ENCODE assay signal across 1 cellular context in the genomic region with DNA sequence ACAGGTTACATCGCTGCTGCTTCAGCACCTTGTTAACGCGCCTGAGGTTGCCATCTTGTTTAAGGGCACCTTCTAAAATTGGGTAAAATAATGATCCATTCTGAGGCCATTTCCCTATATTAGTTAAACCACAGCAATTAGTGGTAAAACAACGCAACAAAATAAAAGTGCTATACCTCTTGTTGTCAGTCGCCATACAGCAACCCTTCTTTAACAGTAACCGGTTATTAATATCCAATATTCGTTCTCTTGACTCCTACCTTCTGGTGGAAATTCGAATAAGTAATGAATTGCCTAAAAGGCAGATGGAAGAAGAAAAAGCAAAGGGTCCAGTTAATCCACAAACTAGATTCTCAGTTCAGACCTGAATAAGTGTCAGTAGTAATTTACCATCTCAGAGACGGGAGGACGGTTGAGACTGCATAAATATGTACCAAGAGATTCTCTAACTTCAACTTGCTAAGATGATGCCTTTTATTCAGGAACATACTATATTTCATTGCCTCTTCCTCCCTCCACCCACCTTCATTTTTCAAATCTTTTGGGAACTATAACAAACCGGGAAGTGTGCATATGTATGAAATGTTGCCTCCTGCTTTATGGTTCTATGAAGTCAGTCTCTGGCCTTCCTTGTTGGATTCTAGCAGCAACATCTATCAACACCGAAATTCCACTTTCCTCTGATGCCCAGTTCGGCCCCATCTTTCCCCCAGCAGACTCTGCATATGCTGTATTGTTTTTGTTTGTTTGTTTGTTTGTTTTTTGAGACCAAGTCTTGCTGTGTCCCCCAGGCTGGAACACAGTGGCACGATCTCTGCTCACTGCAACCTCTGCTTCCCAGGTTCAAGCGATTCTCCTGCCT.
TF ChIP-seq lines count a peak whose summit lies in the region.

No MANE protein-coding gene starts in this region.

TF ChIP-seq in HepG2, 621 proteins besides CTCF, POLR2A, EP300 and RAD21 (continues in another document):
- TF ChIP-seq, protein P1, sequence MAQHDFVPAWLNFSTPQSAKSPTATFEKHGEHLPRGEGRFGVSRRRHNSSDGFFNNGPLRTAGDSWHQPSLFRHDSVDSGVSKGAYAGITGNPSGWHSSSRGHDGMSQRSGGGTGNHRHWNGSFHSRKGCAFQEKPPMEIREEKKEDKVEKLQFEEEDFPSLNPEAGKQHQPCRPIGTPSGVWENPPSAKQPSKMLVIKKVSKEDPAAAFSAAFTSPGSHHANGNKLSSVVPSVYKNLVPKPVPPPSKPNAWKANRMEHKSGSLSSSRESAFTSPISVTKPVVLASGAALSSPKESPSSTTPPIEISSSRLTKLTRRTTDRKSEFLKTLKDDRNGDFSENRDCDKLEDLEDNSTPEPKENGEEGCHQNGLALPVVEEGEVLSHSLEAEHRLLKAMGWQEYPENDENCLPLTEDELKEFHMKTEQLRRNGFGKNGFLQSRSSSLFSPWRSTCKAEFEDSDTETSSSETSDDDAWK (CRISPR knock-in tag; IDR thresholded peaks at IDR 0.05): no peak
- 0 out of 2 replicates have a peak, but pooled peaks have one; percentile 11 for TF ChIP-seq TFDP1 (CRISPR knock-in tag; IDR thresholded peaks at IDR 0.05; ENCODE audit: borderline replicate concordance)
- no peak for TF ChIP-seq ZNF432 (CRISPR knock-in tag; IDR thresholded peaks at IDR 0.05; ENCODE audit: borderline replicate concordance)
- TF ChIP-seq ZNF256 (CRISPR knock-in tag; conservative IDR thresholded peaks at IDR 0.05): no peak
- peak; percentile 62; the same call in 1 of the 2 replicates for TF ChIP-seq ZNF33B (CRISPR knock-in tag; IDR thresholded peaks at IDR 0.05)
- TF ChIP-seq NFKBIZ (CRISPR knock-in tag; IDR thresholded peaks at IDR 0.05): no peak; the same call in 1 of the 2 replicates
- TF ChIP-seq TIGD3 (CRISPR knock-in tag; IDR thresholded peaks at IDR 0.05; ENCODE audit: borderline replicate concordance): no peak
- TF ChIP-seq KAT8 (CRISPR knock-in tag; IDR thresholded peaks at IDR 0.05): peak; percentile 13; the same call in 1 of the 2 replicates
- no peak; the same call in 1 of the 2 replicates for TF ChIP-seq CBFB (CRISPR knock-in tag; IDR thresholded peaks at IDR 0.05)
- no peak for TF ChIP-seq ZNF761 (CRISPR knock-in tag; conservative IDR thresholded peaks at IDR 0.05)
- no peak for TF ChIP-seq NR3C1 (CRISPR knock-in tag; IDR thresholded peaks at IDR 0.05)
- TF ChIP-seq NFATC3 (CRISPR knock-in tag; IDR thresholded peaks at IDR 0.05): 0 out of 2 replicates have a peak, but pooled peaks have one; percentile 84
- TF ChIP-seq, protein P2, sequence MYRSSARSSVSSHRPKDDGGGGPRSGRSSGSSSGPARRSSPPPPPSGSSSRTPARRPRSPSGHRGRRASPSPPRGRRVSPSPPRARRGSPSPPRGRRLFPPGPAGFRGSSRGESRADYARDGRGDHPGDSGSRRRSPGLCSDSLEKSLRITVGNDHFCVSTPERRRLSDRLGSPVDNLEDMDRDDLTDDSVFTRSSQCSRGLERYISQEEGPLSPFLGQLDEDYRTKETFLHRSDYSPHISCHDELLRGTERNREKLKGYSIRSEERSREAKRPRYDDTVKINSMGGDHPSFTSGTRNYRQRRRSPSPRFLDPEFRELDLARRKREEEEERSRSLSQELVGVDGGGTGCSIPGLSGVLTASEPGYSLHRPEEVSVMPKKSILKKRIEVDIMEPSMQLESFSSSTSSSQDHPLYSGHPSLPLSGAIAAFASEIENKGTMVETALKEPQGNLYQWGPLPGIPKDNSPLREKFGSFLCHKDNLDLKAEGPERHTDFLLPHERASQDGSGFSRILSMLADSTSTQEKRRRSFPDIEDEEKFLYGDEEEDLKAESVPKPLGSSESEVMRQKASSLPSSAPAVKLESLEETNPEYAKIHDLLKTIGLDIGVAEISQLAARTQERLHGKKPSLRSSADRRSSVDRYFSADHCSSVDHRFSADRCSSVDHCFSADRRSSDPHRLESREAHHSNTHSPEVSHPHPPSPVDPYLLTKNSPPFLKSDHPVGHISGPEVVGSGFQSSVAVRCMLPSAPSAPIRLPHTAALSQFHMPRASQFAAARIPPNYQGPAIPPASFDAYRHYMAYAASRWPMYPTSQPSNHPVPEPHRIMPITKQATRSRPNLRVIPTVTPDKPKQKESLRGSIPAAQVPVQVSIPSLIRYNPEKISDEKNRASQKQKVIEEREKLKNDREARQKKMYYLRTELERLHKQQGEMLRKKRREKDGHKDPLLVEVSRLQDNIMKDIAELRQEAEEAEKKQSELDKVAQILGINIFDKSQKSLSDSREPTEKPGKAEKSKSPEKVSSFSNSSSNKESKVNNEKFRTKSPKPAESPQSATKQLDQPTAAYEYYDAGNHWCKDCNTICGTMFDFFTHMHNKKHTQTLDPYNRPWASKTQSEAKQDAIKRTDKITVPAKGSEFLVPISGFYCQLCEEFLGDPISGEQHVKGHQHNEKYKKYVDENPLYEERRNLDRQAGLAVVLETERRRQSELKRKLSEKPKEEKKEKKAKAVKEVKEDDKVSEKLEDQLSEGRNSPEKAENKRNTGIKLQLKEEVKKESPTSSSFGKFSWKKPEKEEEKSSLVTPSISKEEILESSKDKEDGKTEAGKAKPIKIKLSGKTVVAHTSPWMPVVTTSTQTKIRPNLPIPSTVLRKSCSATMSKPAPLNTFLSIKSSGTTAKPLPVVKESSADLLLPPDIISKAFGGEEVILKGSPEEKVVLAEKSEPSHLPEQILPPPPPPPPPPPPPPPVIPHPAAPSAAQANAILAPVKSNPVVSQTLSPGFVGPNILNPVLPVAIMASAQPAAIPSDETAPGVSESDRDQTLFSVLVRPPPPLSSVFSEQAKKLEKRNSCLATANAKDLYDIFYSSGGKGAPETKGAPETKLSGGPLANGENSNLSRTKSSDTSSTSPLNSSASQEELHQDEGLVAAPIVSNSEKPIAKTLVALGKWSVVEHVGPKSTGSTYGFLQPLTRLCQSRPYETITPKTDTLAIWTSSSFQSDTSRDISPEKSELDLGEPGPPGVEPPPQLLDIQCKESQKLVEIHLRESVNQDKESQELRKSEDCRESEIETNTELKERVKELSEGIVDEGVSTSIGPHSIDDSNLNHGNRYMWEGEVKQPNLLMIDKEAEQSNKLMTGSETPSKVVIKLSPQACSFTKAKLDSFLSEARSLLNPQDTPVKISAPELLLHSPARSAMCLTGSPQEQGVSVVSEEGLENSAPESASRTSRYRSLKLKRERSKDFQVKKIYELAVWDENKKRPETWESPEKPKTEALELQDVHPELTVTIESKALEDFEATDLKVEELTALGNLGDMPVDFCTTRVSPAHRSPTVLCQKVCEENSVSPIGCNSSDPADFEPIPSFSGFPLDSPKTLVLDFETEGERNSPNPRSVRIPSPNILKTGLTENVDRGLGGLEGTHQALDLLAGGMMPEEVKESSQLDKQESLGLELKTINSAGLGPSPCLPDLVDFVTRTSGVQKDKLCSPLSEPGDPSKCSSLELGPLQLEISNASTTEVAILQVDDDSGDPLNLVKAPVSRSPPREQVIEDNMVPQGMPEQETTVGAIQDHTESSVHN (CRISPR knock-in tag; IDR thresholded peaks at IDR 0.05): no peak
- no peak for TF ChIP-seq CHCHD3 (CRISPR knock-in tag; IDR thresholded peaks at IDR 0.05)
- TF ChIP-seq ZNF550 (CRISPR knock-in tag; IDR thresholded peaks at IDR 0.05; ENCODE audit: borderline replicate concordance): no peak
- TF ChIP-seq ZC3H4 (CRISPR knock-in tag; IDR thresholded peaks at IDR 0.05; ENCODE audit: borderline replicate concordance): no peak; the same call in 1 of the 2 replicates
- TF ChIP-seq MBNL3 (CRISPR knock-in tag; conservative IDR thresholded peaks at IDR 0.05): no peak
- no peak for TF ChIP-seq CHD2 (IDR thresholded peaks at IDR 0.05; ENCODE audit: low read depth, low read length)
- no peak for TF ChIP-seq ZNF850 (CRISPR knock-in tag; conservative IDR thresholded peaks at IDR 0.05)
- TF ChIP-seq SRSF4 (IDR thresholded peaks at IDR 0.05; ENCODE audit: low read depth, low read length, poor library complexity, severe bottlenecking): no peak
- no peak for TF ChIP-seq MAZ (IDR thresholded peaks at IDR 0.05; ENCODE audit: borderline replicate concordance, low read depth, low read length)
- TF ChIP-seq MAZ (CRISPR knock-in tag; IDR thresholded peaks at IDR 0.05; ENCODE audit: low read depth): no peak
- no peak for TF ChIP-seq PLRG1 (conservative IDR thresholded peaks at IDR 0.05)
- TF ChIP-seq ZBTB38 (CRISPR knock-in tag; IDR thresholded peaks at IDR 0.05): no peak
- TF ChIP-seq JUND (CRISPR knock-in tag; IDR thresholded peaks at IDR 0.05): no peak
- TF ChIP-seq ZNF703 (CRISPR knock-in tag; IDR thresholded peaks at IDR 0.05; ENCODE audit: borderline replicate concordance): no peak
- TF ChIP-seq, protein P3, sequence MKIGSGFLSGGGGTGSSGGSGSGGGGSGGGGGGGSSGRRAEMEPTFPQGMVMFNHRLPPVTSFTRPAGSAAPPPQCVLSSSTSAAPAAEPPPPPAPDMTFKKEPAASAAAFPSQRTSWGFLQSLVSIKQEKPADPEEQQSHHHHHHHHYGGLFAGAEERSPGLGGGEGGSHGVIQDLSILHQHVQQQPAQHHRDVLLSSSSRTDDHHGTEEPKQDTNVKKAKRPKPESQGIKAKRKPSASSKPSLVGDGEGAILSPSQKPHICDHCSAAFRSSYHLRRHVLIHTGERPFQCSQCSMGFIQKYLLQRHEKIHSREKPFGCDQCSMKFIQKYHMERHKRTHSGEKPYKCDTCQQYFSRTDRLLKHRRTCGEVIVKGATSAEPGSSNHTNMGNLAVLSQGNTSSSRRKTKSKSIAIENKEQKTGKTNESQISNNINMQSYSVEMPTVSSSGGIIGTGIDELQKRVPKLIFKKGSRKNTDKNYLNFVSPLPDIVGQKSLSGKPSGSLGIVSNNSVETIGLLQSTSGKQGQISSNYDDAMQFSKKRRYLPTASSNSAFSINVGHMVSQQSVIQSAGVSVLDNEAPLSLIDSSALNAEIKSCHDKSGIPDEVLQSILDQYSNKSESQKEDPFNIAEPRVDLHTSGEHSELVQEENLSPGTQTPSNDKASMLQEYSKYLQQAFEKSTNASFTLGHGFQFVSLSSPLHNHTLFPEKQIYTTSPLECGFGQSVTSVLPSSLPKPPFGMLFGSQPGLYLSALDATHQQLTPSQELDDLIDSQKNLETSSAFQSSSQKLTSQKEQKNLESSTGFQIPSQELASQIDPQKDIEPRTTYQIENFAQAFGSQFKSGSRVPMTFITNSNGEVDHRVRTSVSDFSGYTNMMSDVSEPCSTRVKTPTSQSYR (CRISPR knock-in tag; IDR thresholded peaks at IDR 0.05; ENCODE audit: borderline replicate concordance): no peak
- TF ChIP-seq, protein P4, sequence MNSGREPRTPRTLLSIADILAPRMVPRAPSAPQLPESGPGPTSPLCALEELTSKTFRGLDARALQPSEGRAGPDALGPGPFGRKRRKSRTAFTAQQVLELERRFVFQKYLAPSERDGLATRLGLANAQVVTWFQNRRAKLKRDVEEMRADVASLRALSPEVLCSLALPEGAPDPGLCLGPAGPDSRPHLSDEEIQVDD (CRISPR knock-in tag; IDR thresholded peaks at IDR 0.05; ENCODE audit: borderline replicate concordance): no peak
- no peak for TF ChIP-seq ZNF879 (CRISPR knock-in tag; IDR thresholded peaks at IDR 0.05)
- no peak for TF ChIP-seq ZNF441 (CRISPR knock-in tag; IDR thresholded peaks at IDR 0.05; ENCODE audit: borderline replicate concordance)
- TF ChIP-seq ZNF572 (CRISPR knock-in tag; IDR thresholded peaks at IDR 0.05): no peak
- no peak for TF ChIP-seq PRMT3 (CRISPR knock-in tag; IDR thresholded peaks at IDR 0.05; ENCODE audit: borderline replicate concordance, low read depth)
- no peak for TF ChIP-seq ARNTL (CRISPR knock-in tag; IDR thresholded peaks at IDR 0.05)
- TF ChIP-seq ZNF207 (IDR thresholded peaks at IDR 0.05; ENCODE audit: borderline replicate concordance): no peak
- TF ChIP-seq, protein P5, sequence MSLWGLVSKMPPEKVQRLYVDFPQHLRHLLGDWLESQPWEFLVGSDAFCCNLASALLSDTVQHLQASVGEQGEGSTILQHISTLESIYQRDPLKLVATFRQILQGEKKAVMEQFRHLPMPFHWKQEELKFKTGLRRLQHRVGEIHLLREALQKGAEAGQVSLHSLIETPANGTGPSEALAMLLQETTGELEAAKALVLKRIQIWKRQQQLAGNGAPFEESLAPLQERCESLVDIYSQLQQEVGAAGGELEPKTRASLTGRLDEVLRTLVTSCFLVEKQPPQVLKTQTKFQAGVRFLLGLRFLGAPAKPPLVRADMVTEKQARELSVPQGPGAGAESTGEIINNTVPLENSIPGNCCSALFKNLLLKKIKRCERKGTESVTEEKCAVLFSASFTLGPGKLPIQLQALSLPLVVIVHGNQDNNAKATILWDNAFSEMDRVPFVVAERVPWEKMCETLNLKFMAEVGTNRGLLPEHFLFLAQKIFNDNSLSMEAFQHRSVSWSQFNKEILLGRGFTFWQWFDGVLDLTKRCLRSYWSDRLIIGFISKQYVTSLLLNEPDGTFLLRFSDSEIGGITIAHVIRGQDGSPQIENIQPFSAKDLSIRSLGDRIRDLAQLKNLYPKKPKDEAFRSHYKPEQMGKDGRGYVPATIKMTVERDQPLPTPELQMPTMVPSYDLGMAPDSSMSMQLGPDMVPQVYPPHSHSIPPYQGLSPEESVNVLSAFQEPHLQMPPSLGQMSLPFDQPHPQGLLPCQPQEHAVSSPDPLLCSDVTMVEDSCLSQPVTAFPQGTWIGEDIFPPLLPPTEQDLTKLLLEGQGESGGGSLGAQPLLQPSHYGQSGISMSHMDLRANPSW (CRISPR knock-in tag; IDR thresholded peaks at IDR 0.05; ENCODE audit: borderline replicate concordance): no peak
- no peak for TF ChIP-seq ZNF569 (CRISPR knock-in tag; IDR thresholded peaks at IDR 0.05; ENCODE audit: borderline replicate concordance)
- no peak; the same call in none of the 2 replicates for TF ChIP-seq ZSCAN29 (CRISPR knock-in tag; conservative IDR thresholded peaks at IDR 0.05)
- no peak for TF ChIP-seq GZF1 (CRISPR knock-in tag; IDR thresholded peaks at IDR 0.05)
- TF ChIP-seq PCBP1 (IDR thresholded peaks at IDR 0.05; ENCODE audit: borderline replicate concordance, low read depth, low read length): no peak
- no peak for TF ChIP-seq KLF16 (CRISPR knock-in tag; IDR thresholded peaks at IDR 0.05)
- no peak; the same call in 1 of the 2 replicates for TF ChIP-seq RFX3 (CRISPR knock-in tag; IDR thresholded peaks at IDR 0.05)
- no peak for TF ChIP-seq CEBPB (IDR thresholded peaks at IDR 0.05; ENCODE audit: borderline replicate concordance, low read depth, low read length)
